In genomic region chr14:49193365-49194050, GRCh38 we compare ENCODE assay signal across 10 cellular contexts.
A peak's percentile ranks its signal among the peaks of the same experiment; 100 is the strongest.
DNase-seq lines count a peak whose midpoint lies in the region; ATAC-seq and TF ChIP-seq lines count a peak whose summit lies in the region.
"Had no signal": no experiment of that assay in that cellular context is flagged by ENCODE, and none has a peak within 500 bp of the region (broad histone marks: within the 10 kb centered on the region; RNA-seq: fewer than 3 reads in every experiment).

No MANE protein-coding gene starts in this region.

- H3K27me3 Mint-ChIP-seq in endodermal cell (ENCODE audit: insufficient read depth) (peaks cover 5% of the 10 kb centered on the region), Calu3 (ENCODE audit: unreplicated experiment) (no peaks in the 10 kb centered on the region)

- H3K9me3 ChIP-seq in endodermal cell (ENCODE audit: control insufficient read depth, low read length) (no peaks in the 10 kb centered on the region), BE2C (no peaks in the 10 kb centered on the region)

- intact Hi-C loops in Calu3 (cut with micrococcal nuclease; ENCODE audit: unreplicated experiment): no loop called here

- H3K36me3 ChIP-seq in GM06990 (ENCODE audit: control insufficient read depth, insufficient read depth, low read length) (no peaks in the 10 kb centered on the region), endodermal cell (ENCODE audit: control insufficient read depth, insufficient read depth, low read length) (no peaks in the 10 kb centered on the region), BE2C (no peaks in the 10 kb centered on the region)

- no peak overlapping the region for H3K9ac ChIP-seq in endodermal cell (ENCODE audit: extremely low read depth, low read length, poor library complexity, severe bottlenecking)

- CTCF ChIA-PET in Calu3 (lab: Charles Lee): no interaction called here

- H3K9me3 Mint-ChIP-seq in endodermal cell (no peaks in the 10 kb centered on the region), Calu3 (ENCODE audit: low read depth, unreplicated experiment) (no peaks in the 10 kb centered on the region)

- no peak overlapping the region for H3K27ac ChIP-seq in endodermal cell (ENCODE audit: low read depth, low read length)

- DNase-seq in GM06990 (ENCODE audit: extremely low read depth, insufficient read length) (peak; percentile 0), HT1080 (ENCODE audit: low read depth) (peak; percentile 20), endodermal cell (no peak), BE2C (no peak), Calu3 (no peak), occipital lobe (lab: John Stamatoyannopoulos, UW) (no peak)
- DNase-seq: effector CD8-positive, alpha-beta T cell; NCI-H510A had no signal

- H3K27me3 ChIP-seq in GM06990 (replicated peaks; ENCODE audit: control insufficient read depth, insufficient read depth, low read length) (no peaks in the 10 kb centered on the region), endodermal cell (ENCODE audit: control insufficient read depth, insufficient read depth, low read length, poor library complexity, severe bottlenecking) (no peaks in the 10 kb centered on the region), BE2C (no peaks in the 10 kb centered on the region)

- 77 to 85% methylated on average over 6 to 7 of the region's 7 CpGs for WGBS in endodermal cell (ENCODE audit: insufficient coverage in 1 of 2, insufficient read length in 1 of 2), 2 experiments

- BruUV-seq in Calu3 (replicated peaks; lab: Mats Ljungman, UMichigan): no TSS peak

- no peak overlapping the region for H3K27ac Mint-ChIP-seq in endodermal cell
- no peak overlapping the region for H3K27ac Mint-ChIP-seq in Calu3 (ENCODE audit: unreplicated experiment)

- peaks cover 7% of the 10 kb centered on the region for H3K4me1 ChIP-seq in endodermal cell (ENCODE audit: control insufficient read depth, insufficient read depth, low read length)
- H3K4me1 ChIP-seq in BE2C: peaks cover 3% of the 10 kb centered on the region; the same call in 1 of the 2 replicates

- peaks cover 26% of the 10 kb centered on the region for H3K4me1 Mint-ChIP-seq in endodermal cell
- H3K4me1 Mint-ChIP-seq in Calu3 (ENCODE audit: low read depth, unreplicated experiment): no peaks in the 10 kb centered on the region

- ATAC-seq in GM19351 (IDR thresholded peaks at IDR 0.05; ENCODE audit: unreplicated experiment): peak; percentile 97
- ATAC-seq in HG02870 (IDR thresholded peaks at IDR 0.05; ENCODE audit: unreplicated experiment): peak; percentile 96

- H3K4me3 ChIP-seq in GM06990 (replicated peaks; ENCODE audit: low read depth, low read length): no peak overlapping the region
- no peak overlapping the region for H3K4me3 ChIP-seq in endodermal cell (ENCODE audit: low read length)
- H3K4me3 ChIP-seq in BE2C (ENCODE audit: low read depth, low read length): no peak overlapping the region

- H3K4me3 Mint-ChIP-seq in endodermal cell (no peak overlapping the region), Calu3 (ENCODE audit: low read depth, unreplicated experiment) (no peak overlapping the region)

- TF ChIP-seq CTCF in GM06990 (IDR thresholded peaks at IDR 0.05; ENCODE audit: insufficient read depth, low read length, poor library complexity, severe bottlenecking): no peak
- no peak for TF ChIP-seq CTCF in endodermal cell (conservative IDR thresholded peaks at IDR 0.05)
- no peak for TF ChIP-seq CTCF in BE2C (IDR thresholded peaks at IDR 0.05; ENCODE audit: low read depth, low read length)
- no peak for TF ChIP-seq CTCF in Calu3 (IDR thresholded peaks at IDR 0.05; ENCODE audit: unreplicated experiment)

- H3K36me3 Mint-ChIP-seq in endodermal cell (ENCODE audit: low read depth) (no peaks in the 10 kb centered on the region), Calu3 (ENCODE audit: insufficient read depth, unreplicated experiment) (no peaks in the 10 kb centered on the region)

Comparison
In these comparisons a context has a peak if more than half of its experiments do, and no peak if none do; other contexts are left out.
1. DNase-seq: peak in GM06990 (single experiment) and HT1080 (single experiment); none in endodermal cell (single experiment), BE2C (single experiment), Calu3 (single experiment) and occipital lobe (single experiment).